1 cellular context compared by ENCODE assay signal in genomic region chr5:133244242-133244641, GRCh38.
TF ChIP-seq lines count a peak whose summit lies in the region.

No MANE protein-coding gene starts in this region.

TF ChIP-seq in WTC11, 78 proteins besides CTCF, POLR2A, EP300 and RAD21 (continued from another document):
- TF ChIP-seq ZNF532 (CRISPR knock-in tag; IDR thresholded peaks at IDR 0.05; ENCODE audit: borderline replicate concordance) (no peak), PRRX2 (CRISPR knock-in tag; IDR thresholded peaks at IDR 0.05) (no peak), NFYB (CRISPR knock-in tag; conservative IDR thresholded peaks at IDR 0.05; ENCODE audit: low read depth) (no peak), SMAD4 (CRISPR knock-in tag; IDR thresholded peaks at IDR 0.05) (no peak), AR (CRISPR knock-in tag; IDR thresholded peaks at IDR 0.05) (no peak), CBFB (CRISPR knock-in tag; IDR thresholded peaks at IDR 0.05; ENCODE audit: low read depth) (no peak), NFE2L1 (CRISPR knock-in tag; IDR thresholded peaks at IDR 0.05) (no peak), E2F4 (CRISPR knock-in tag; IDR thresholded peaks at IDR 0.05; ENCODE audit: borderline replicate concordance, low read depth) (no peak), NR3C1 (CRISPR knock-in tag; conservative IDR thresholded peaks at IDR 0.05; ENCODE audit: low read depth) (no peak), ZNF317 (CRISPR knock-in tag; IDR thresholded peaks at IDR 0.05; ENCODE audit: borderline replicate concordance, low read depth) (no peak), PREB (CRISPR knock-in tag; IDR thresholded peaks at IDR 0.05; ENCODE audit: borderline replicate concordance) (no peak), FOXJ3 (CRISPR knock-in tag; IDR thresholded peaks at IDR 0.05; ENCODE audit: borderline replicate concordance) (no peak)
